Comparison of ENCODE assay signal across 10 cellular contexts in genomic region chr2:53104263-53104662, GRCh38.
A peak's percentile ranks its signal among the peaks of the same experiment; 100 is the strongest.
DNase-seq lines count a peak whose midpoint lies in the region; ATAC-seq, FAIRE-seq and TF ChIP-seq lines count a peak whose summit lies in the region.
"Had no signal": no experiment of that assay in that cellular context is flagged by ENCODE, and none has a peak within 500 bp of the region (broad histone marks: within the 10 kb centered on the region; RNA-seq: fewer than 3 reads in every experiment).

No MANE protein-coding gene starts in this region.

- H3K27ac ChIP-seq in A549 (peak overlapping the region; percentile 63 to 72), HUES6 (ENCODE audit: low read depth, low read length) (0 out of 2 replicates have a peak overlapping the region, but pooled peaks have one; percentile 4)
- H3K27ac ChIP-seq: tibial artery had no signal

- H3K36me3 ChIP-seq in HUES6 (ENCODE audit: control insufficient read depth, insufficient read depth, low read length), result no peaks in the 10 kb centered on the region
- H3K36me3 ChIP-seq in adipocyte (ENCODE audit: control insufficient read depth, insufficient read depth, low read length, severe bottlenecking), result no peaks in the 10 kb centered on the region
- H3K36me3 ChIP-seq: tibial artery had no signal

- DNase-seq in A549 (ENCODE audit: low read depth in 1 of 2, low spot score in 1 of 2), result peak in 1 of 2 experiments; percentile 86
- peak; percentile 56 for DNase-seq in adipocyte (ENCODE audit: low read depth)
- DNase-seq in iPS-NIHi7 (ENCODE audit: extremely low spot score), result peak; percentile 10
- DNase-seq in NCI-H1930 (lab: John Stamatoyannopoulos, UW), result no peak
- no peak for DNase-seq in GM20000 (ENCODE audit: low spot score)
- no peak for DNase-seq in activated T-cell treated with anti-CD3 and anti-CD28 coated beads, Interleukin-2, amount 50 U/mL, for 4 hours
- no peak for DNase-seq in DMS 273 treated with DMSO at 0.1 percent for 48 hours (lab: John Stamatoyannopoulos, UW)
- DNase-seq: stimulated activated CD4-positive, alpha-beta T cell treated with anti-CD3 and anti-CD28 coated beads, Interleukin-2, amount 100 ng/mL, for 48 hours; tibial artery had no signal

- H3K9me3 Mint-ChIP-seq in activated T-cell treated with anti-CD3 and anti-CD28 coated beads, Interleukin-2, amount 50 U/mL, for 4 hours, result peaks cover 5% of the 10 kb centered on the region

- H3K4me3 ChIP-seq in A549 (no peak overlapping the region), HUES6 (ENCODE audit: low read depth, low read length) (no peak overlapping the region), adipocyte (ENCODE audit: low read length) (no peak overlapping the region)
- H3K4me3 ChIP-seq: tibial artery had no signal

- TF ChIP-seq CTCF in A549 (IDR thresholded peaks at IDR 0.05) (no peak), GM20000 (IDR thresholded peaks at IDR 0.05; ENCODE audit: extremely low read depth, missing control alignments) (no peak)

- 0 out of 3 replicates have a peak, but pooled peaks cover 2% of the 10 kb centered on the region for H3K9me3 ChIP-seq in A549
- H3K9me3 ChIP-seq in HUES6 (ENCODE audit: control insufficient read depth, insufficient read depth, low read depth, low read length), result no peaks in the 10 kb centered on the region
- no peaks in the 10 kb centered on the region for H3K9me3 ChIP-seq in adipocyte (ENCODE audit: control insufficient read depth, low read length)
- H3K9me3 ChIP-seq: tibial artery had no signal

- CTCF ChIA-PET in A549 (lab: Yijun Ruan, JAX), result no interaction called here

- peak; percentile 71 to 96 for ATAC-seq in A549
- ATAC-seq in activated T-cell treated with anti-CD3 and anti-CD28 coated beads, Interleukin-2, amount 50 U/mL, for 4 hours, result no peak

- peaks cover 28% of the 10 kb centered on the region for H3K4me1 ChIP-seq in A549
- H3K4me1 ChIP-seq in HUES6 (ENCODE audit: control insufficient read depth, insufficient read depth, low read length), result peaks cover 12% of the 10 kb centered on the region
- H3K4me1 ChIP-seq in adipocyte (ENCODE audit: control insufficient read depth, insufficient read depth, low read length), result no peaks in the 10 kb centered on the region
- H3K4me1 ChIP-seq: tibial artery had no signal

- no peak overlapping the region for H3K4me3 Mint-ChIP-seq in activated T-cell treated with anti-CD3 and anti-CD28 coated beads, Interleukin-2, amount 50 U/mL, for 4 hours

- no peaks in the 10 kb centered on the region for H3K27me3 Mint-ChIP-seq in activated T-cell treated with anti-CD3 and anti-CD28 coated beads, Interleukin-2, amount 50 U/mL, for 4 hours (ENCODE audit: low read depth)

- POLR2A ChIA-PET in A549 (lab: Yijun Ruan, JAX), result no interaction called here

- H3K36me3 Mint-ChIP-seq in activated T-cell treated with anti-CD3 and anti-CD28 coated beads, Interleukin-2, amount 50 U/mL, for 4 hours (ENCODE audit: insufficient read depth), result no peaks in the 10 kb centered on the region

- WGBS in A549 (ENCODE audit: missing lambda C conversion rate), result 4% methylated on average over 4 of the region's 4 CpGs

- FAIRE-seq in A549 (lab: Jason Lieb, UNC), result peak; percentile 59

- no peaks in the 10 kb centered on the region for H3K4me1 Mint-ChIP-seq in activated T-cell treated with anti-CD3 and anti-CD28 coated beads, Interleukin-2, amount 50 U/mL, for 4 hours (ENCODE audit: low read depth)

- no peak for TF ChIP-seq RAD21 in A549 (conservative IDR thresholded peaks at IDR 0.05 in 1 of 2, IDR thresholded peaks at IDR 0.05 in 1 of 2)

- H3K27me3 ChIP-seq in HUES6 (ENCODE audit: control insufficient read depth, insufficient read depth, low read length), result no peaks in the 10 kb centered on the region
- no peaks in the 10 kb centered on the region for H3K27me3 ChIP-seq in adipocyte (replicated peaks; ENCODE audit: control insufficient read depth, insufficient read depth, low read length)
- H3K27me3 ChIP-seq: tibial artery had no signal

- H3K4me2 ChIP-seq in A549, result peak overlapping the region; percentile 65

- H3K9ac ChIP-seq in HUES6 (ENCODE audit: low read length) (no peak overlapping the region), adipocyte (ENCODE audit: low read length) (no peak overlapping the region)

- no peak for TF ChIP-seq POLR2A in A549 (IDR thresholded peaks at IDR 0.05; ENCODE audit: low read length)

- no peak for TF ChIP-seq EP300 in A549 (IDR thresholded peaks at IDR 0.05)

TF ChIP-seq in A549, 52 proteins besides CTCF, POLR2A, EP300 and RAD21:
- TF ChIP-seq FOSL2 (IDR thresholded peaks at IDR 0.05) (no peak), FOSL2 (CRISPR knock-in tag; IDR thresholded peaks at IDR 0.05) (peak; percentile 33; the same call in 1 of the 2 replicates), EHMT2 (IDR thresholded peaks at IDR 0.05; ENCODE audit: low read depth) (no peak), ESRRA (IDR thresholded peaks at IDR 0.05; ENCODE audit: borderline replicate concordance, low read length) (no peak), MYC (IDR thresholded peaks at IDR 0.05; ENCODE audit: borderline replicate concordance, low read length) (no peak), CEBPB (IDR thresholded peaks at IDR 0.05) (peak; percentile 77 to 87), NR3C1 (IDR thresholded peaks at IDR 0.05) (no peak), ZC3H11A (IDR thresholded peaks at IDR 0.05) (no peak)
- TF ChIP-seq, protein P1, sequence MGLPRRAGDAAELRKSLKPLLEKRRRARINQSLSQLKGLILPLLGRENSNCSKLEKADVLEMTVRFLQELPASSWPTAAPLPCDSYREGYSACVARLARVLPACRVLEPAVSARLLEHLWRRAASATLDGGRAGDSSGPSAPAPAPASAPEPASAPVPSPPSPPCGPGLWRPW (IDR thresholded peaks at IDR 0.05), result 0 out of 2 replicates have a peak, but pooled peaks have one; percentile 16

Comparison
In these comparisons a context has a peak if more than half of its experiments do, and no peak if none do; other contexts are left out.
1. ATAC-seq: peak in A549 (2 of 2); none in activated T-cell treated with anti-CD3 and anti-CD28 coated beads, Interleukin-2, amount 50 U/mL, for 4 hours (0 of 2).
2. DNase-seq: peak in adipocyte (single experiment) and iPS-NIHi7 (single experiment); none in NCI-H1930 (0 of 2), GM20000 (single experiment), activated T-cell treated with anti-CD3 and anti-CD28 coated beads, Interleukin-2, amount 50 U/mL, for 4 hours (single experiment) and DMS 273 treated with DMSO at 0.1 percent for 48 hours (single experiment).